Comparison of ENCODE assay signal across 12 cellular contexts in the genomic region with DNA sequence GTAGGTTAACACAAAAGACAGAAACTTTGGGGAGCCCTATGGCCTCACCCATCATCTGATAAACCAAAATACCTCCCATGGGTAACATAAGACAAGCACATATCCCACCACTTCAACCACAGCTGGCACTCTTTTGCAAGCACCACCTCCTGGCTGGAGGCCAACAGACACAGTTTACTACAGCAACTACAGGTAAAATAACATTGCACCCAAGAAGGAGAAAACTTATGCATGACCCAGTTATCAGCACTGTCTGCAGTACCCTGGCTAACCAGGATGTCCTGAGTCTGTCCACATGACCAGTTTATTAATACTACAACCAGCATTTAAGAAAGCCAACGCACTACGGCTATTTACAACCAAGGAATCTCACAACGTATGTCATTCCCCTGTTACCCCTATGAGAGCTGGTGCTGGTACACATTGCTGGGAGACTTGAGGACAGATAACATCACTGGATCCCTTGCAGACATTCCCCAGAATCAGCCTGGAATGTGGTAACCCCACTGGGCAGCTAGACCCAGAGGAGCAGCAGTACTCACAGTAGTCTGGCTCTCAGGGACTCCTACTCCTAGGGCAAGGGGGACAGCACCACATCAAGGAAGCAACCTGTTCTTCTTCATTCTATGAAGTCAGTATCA. TPM values are rescaled to one million over a fixed set of nuclear protein-coding genes. Genes with fewer than 3 reads are reported as not detected.
DNase-seq lines count a peak whose midpoint lies in the region; ATAC-seq, FAIRE-seq and TF ChIP-seq lines count a peak whose summit lies in the region.
"Had no signal": no experiment of that assay in that cellular context is flagged by ENCODE, and none has a peak within 500 bp of the region (broad histone marks: within the 10 kb centered on the region; RNA-seq: fewer than 3 reads in every experiment).

No MANE protein-coding gene starts in this region.

- peaks cover 4% of the 10 kb centered on the region; the same call in 1 of the 2 replicates for H3K9me3 ChIP-seq in K562 (replicated peaks; ENCODE audit: control insufficient read depth, insufficient read depth, low read depth, low read length)
- no peaks in the 10 kb centered on the region for H3K9me3 ChIP-seq in lower lobe of right lung
- H3K9me3 ChIP-seq in Karpas-422 (ENCODE audit: low read length): no peaks in the 10 kb centered on the region
- H3K9me3 ChIP-seq: vagina had no signal

- H3K4me2 ChIP-seq in K562 (ENCODE audit: insufficient read depth, low read length) (no peak overlapping the region), Karpas-422 (ENCODE audit: low read depth, low read length, poor library complexity, severe bottlenecking) (no peak overlapping the region)

- H3K9me1 ChIP-seq in K562 (ENCODE audit: control insufficient read depth, insufficient read depth, low read length): no peaks in the 10 kb centered on the region

- no peak overlapping the region for H3K9ac ChIP-seq in K562 (ENCODE audit: insufficient read depth in 1 of 2, low read depth in 2 of 2, low read length in 2 of 2)
- H3K9ac ChIP-seq in Karpas-422 (ENCODE audit: low read length): no peak overlapping the region

- in situ Hi-C loops in KBM-7 (cut with MboI; ENCODE audit: low pct_unique_long_range_greater_than_20kb, low sequenced_read_pairs) (no loop called here), K562 (cut with MboI) (no loop called here)

- no peak for TF ChIP-seq CTCF in K562 (IDR thresholded peaks at IDR 0.05 in 2 of 3, conservative IDR thresholded peaks at IDR 0.05 in 1 of 3; ENCODE audit: insufficient read depth in 2 of 3, low read depth in 1 of 3, low read length in 3 of 3)
- TF ChIP-seq CTCF in lower lobe of right lung (IDR thresholded peaks at IDR 0.05): no peak

- CTCF ChIA-PET in K562 (lab: Yijun Ruan, JAX; ENCODE audit: low intra/inter-chr PET ratio): no interaction called here

- POLR2A ChIA-PET in K562 (lab: Yijun Ruan, JAX): interaction anchor here (0.9 to 3.6 kb wide), 3 partner anchors 9 to 17 kb away, joined by 3 to 17 read pairs (median 3); no protein-coding TSS in a partner anchor

- no peak for ATAC-seq in K562
- ATAC-seq in lower lobe of right lung: peak; percentile 14 to 22

- DNase-seq in COR-L47 (lab: John Stamatoyannopoulos, UW) (peak; percentile 3), KBM-7 (peak; percentile 24), K562 (ENCODE audit: extremely low read depth in 1 of 4, low spot score in 3 of 4) (no peak), lower lobe of right lung (no peak), H7 (no peak), erythroblast (lab: John Stamatoyannopoulos, UW) (no peak), NCI-H2196 treated with DMSO at 0.1 percent for 48 hours (lab: John Stamatoyannopoulos, UW; ENCODE audit: unreplicated experiment) (no peak), Karpas-422 (no peak)
- DNase-seq: CD4-positive, CD25-positive, alpha-beta regulatory T cell had no signal

- H3K79me2 ChIP-seq in K562 (ENCODE audit: control insufficient read depth, insufficient read depth, low read length) (peaks cover 93% of the 10 kb centered on the region), Karpas-422 (ENCODE audit: low read length) (no peaks in the 10 kb centered on the region)

- H3K4me1 ChIP-seq in K562 (replicated peaks in 1 of 2; ENCODE audit: control insufficient read depth in 2 of 2, insufficient read depth in 2 of 2, low read length in 2 of 2) (peaks cover 8 to 12% of the 10 kb centered on the region in 2 experiments; a peak in 3 of 5 replicates), lower lobe of right lung (peaks cover 23% of the 10 kb centered on the region), Karpas-422 (ENCODE audit: low read length) (peaks cover 16% of the 10 kb centered on the region)

- FAIRE-seq in K562 (lab: Jason Lieb, UNC): no peak
- FAIRE-seq: islet of Langerhans had no signal

- TF ChIP-seq POLR2A in K562 (conservative IDR thresholded peaks at IDR 0.05) (no peak), erythroblast (IDR thresholded peaks at IDR 0.05; ENCODE audit: low read length) (no peak)

- H3K4me3 ChIP-seq in K562 (no peak overlapping the region), lower lobe of right lung (no peak overlapping the region), H7 (ENCODE audit: insufficient read depth, low read depth, low read length) (no peak overlapping the region), Karpas-422 (ENCODE audit: low read length) (no peak overlapping the region)
- H3K4me3 ChIP-seq: vagina had no signal

- no peak for TF ChIP-seq EP300 in K562 (IDR thresholded peaks at IDR 0.05; ENCODE audit: low read length)

- BruUV-seq in K562 (replicated peaks; lab: Mats Ljungman, UMichigan): no TSS peak

- H3K27ac ChIP-seq in K562 (ENCODE audit: extremely low read depth, low read depth, low read length) (no peak overlapping the region), lower lobe of right lung (no peak overlapping the region), Karpas-422 (ENCODE audit: low read length) (no peak overlapping the region)
- H3K27ac ChIP-seq: epithelial cell of prostate, vagina had no signal

- no peak for TF ChIP-seq RAD21 in K562 (CRISPR knock-in tag; conservative IDR thresholded peaks at IDR 0.05 in 1 of 2, IDR thresholded peaks at IDR 0.05 in 1 of 2)

- 94% methylated on average over 3 of the region's 3 CpGs for WGBS in K562 (ENCODE audit: insufficient coverage, low coverage, missing lambda C conversion rate)

- H3K27me3 ChIP-seq in K562 (ENCODE audit: control insufficient read depth in 2 of 2, insufficient read depth in 2 of 2, low read length in 2 of 2) (no peaks in the 10 kb centered on the region), lower lobe of right lung (ENCODE audit: low read depth) (no peaks in the 10 kb centered on the region), H7 (ENCODE audit: control insufficient read depth, insufficient read depth, low read length) (no peaks in the 10 kb centered on the region), Karpas-422 (ENCODE audit: low read length) (no peaks in the 10 kb centered on the region)
- H3K27me3 ChIP-seq: vagina had no signal

- H3K9me2 ChIP-seq in Karpas-422 (replicated peaks; ENCODE audit: insufficient read depth, low read length): no peaks in the 10 kb centered on the region

- H4K20me1 ChIP-seq in K562 (replicated peaks; ENCODE audit: control insufficient read depth, insufficient read depth, low read length) (peaks cover 6% of the 10 kb centered on the region; the same call in 1 of the 2 replicates), Karpas-422 (ENCODE audit: insufficient read depth, low read depth, low read length) (no peaks in the 10 kb centered on the region)

- no peak overlapping the region for H2AFZ ChIP-seq in K562 (ENCODE audit: low read depth, low read length)
- no peak overlapping the region for H2AFZ ChIP-seq in Karpas-422 (ENCODE audit: low read length)

- intact Hi-C loops in K562 (cut with micrococcal nuclease): no loop called here
- intact Hi-C loops in lower lobe of right lung (cut with DNase I): no loop called here

- H3K36me3 ChIP-seq in K562 (ENCODE audit: control insufficient read depth, insufficient read depth, low read length): no peaks in the 10 kb centered on the region
- H3K36me3 ChIP-seq in lower lobe of right lung: no peaks in the 10 kb centered on the region
- H3K36me3 ChIP-seq in H7 (replicated peaks; ENCODE audit: control insufficient read depth, insufficient read depth, low read length): no peaks in the 10 kb centered on the region
- no peaks in the 10 kb centered on the region for H3K36me3 ChIP-seq in Karpas-422 (ENCODE audit: insufficient read depth, low read length)
- H3K36me3 ChIP-seq: vagina had no signal

TF ChIP-seq in K562, 482 proteins besides CTCF, POLR2A, EP300 and RAD21:
- TF ChIP-seq RFX1 (IDR thresholded peaks at IDR 0.05) (no peak), NFIC (IDR thresholded peaks at IDR 0.05) (peak; percentile 62)

RNA-seq across cellular contexts. Expression of gene ELF2, which starts 32.0 kb away (rescaled TPM):
- total RNA-seq in K562 (2011; cell fraction: chromatin; rRNA removed; ENCODE audit: low replicate concordance): 57.5 and 146 TPM in 2 replicates
- total RNA-seq in K562 (2011; cell fraction: nucleolus; rRNA removed): 30.2 and 35.3 TPM in 2 replicates
- total RNA-seq in K562 (2011; cell fraction: nucleoplasm; rRNA removed): 66.7 and 117 TPM in 2 replicates
- total RNA-seq in K562 (2014; rRNA removed) (29.7 TPM in 2 replicates), K562 (2014; rRNA removed; fragmentation: Illumina TruSeq; extraction: Trizol) (58.7 and 71.2 TPM in 2 replicates), K562 (2015; rRNA removed; fragmentation: Illumina TruSeq; extraction: Trizol) (47.5 and 51.3 TPM in 2 replicates), K562 (2021) (43.4 and 43.5 TPM in 2 replicates), lower lobe of right lung (54.0 TPM)
- polyA plus RNA-seq in K562 (2011; rRNA removed) (48.7 and 54.3 TPM in 2 replicates), K562 (2014; fragmentation: Illumina TruSeq; extraction: Trizol) (37.9 and 41.6 TPM in 2 replicates), K562 (2014; fragmentation: Nextera tagmentation; extraction: Ambion mirVana) (10 to 100 TPM in 1 of 2 experiments, 1 to 10 TPM in 1; 9.4 to 18.0 TPM), K562 (2014; rRNA removed) (29.1 and 30.3 TPM in 2 replicates)
- 22.0 and 25.1 TPM in 2 replicates for polyA plus RNA-seq in K562 (2011; cell fraction: cytosol; rRNA removed)
- polyA plus RNA-seq in K562 (2011; cell fraction: nucleus; rRNA removed): 34.1 and 37.9 TPM in 2 replicates
- polyA plus RNA-seq in K562 (2012): 25.8 and 27.5 TPM in 2 replicates
- polyA minus RNA-seq in K562 (2011; rRNA and poly(A)+ RNA removed): 80.9 and 88.5 TPM in 2 replicates
- 32.9 and 33.7 TPM in 2 replicates for polyA minus RNA-seq in K562 (2011; cell fraction: cytosol; rRNA and poly(A)+ RNA removed)
- polyA minus RNA-seq in K562 (2011; cell fraction: nucleus; rRNA and poly(A)+ RNA removed): 28.0 and 46.7 TPM in 2 replicates
- total RNA-seq in H7 (2014; rRNA removed; shearing (Covaris generic)): 29.9 and 45.6 TPM in 2 replicates
- total RNA-seq in Karpas-422 (2014; rRNA removed; shearing (Covaris generic); ENCODE audit: low replicate concordance): 17.4 and 33.1 TPM in 2 replicates

Comparison
In these comparisons a context has a peak if more than half of its experiments do, and no peak if none do; other contexts are left out.
1. DNase-seq: peak in COR-L47 (single experiment) and KBM-7 (single experiment); none in K562 (0 of 4), lower lobe of right lung (single experiment), H7 (single experiment), erythroblast (0 of 2), NCI-H2196 treated with DMSO at 0.1 percent for 48 hours (single experiment) and Karpas-422 (single experiment).